Comparison of ENCODE assay signal across 30 cellular contexts in genomic region chr6:43742285-43742684, GRCh38. TPM values are rescaled to one million over a fixed set of nuclear protein-coding genes. Genes with fewer than 3 reads are reported as not detected.
A peak's percentile ranks its signal among the peaks of the same experiment; 100 is the strongest.
DNase-seq lines count a peak whose midpoint lies in the region; ATAC-seq and TF ChIP-seq lines count a peak whose summit lies in the region.
"Had no signal": no experiment of that assay in that cellular context is flagged by ENCODE, and none has a peak within 500 bp of the region (broad histone marks: within the 10 kb centered on the region; RNA-seq: fewer than 3 reads in every experiment).

No MANE protein-coding gene starts in this region.

- H3K4me3 ChIP-seq in spleen: no peak overlapping the region
- H3K4me3 ChIP-seq: breast epithelium, esophagus muscularis mucosa, heart right ventricle, lower lobe of right lung, Peyer's patch, right lobe of liver, SJSA1, testis had no signal

- WGBS in spleen, 5 donors: 87 to 97% (median 91%) methylated on average over 3 of the region's 3 CpGs

- H3K27me3 ChIP-seq in spleen (replicated peaks in 1 of 7): peaks cover 0 to 5% (median 0%) of the 10 kb centered on the region in 7 donors
- H3K27me3 ChIP-seq: breast epithelium, esophagus muscularis mucosa, foreskin keratinocyte, heart right ventricle, Peyer's patch, right lobe of liver, SJSA1, testis had no signal

- no peaks in the 10 kb centered on the region for H3K9me3 ChIP-seq in spleen
- H3K9me3 ChIP-seq: breast epithelium, esophagus muscularis mucosa, heart right ventricle, lower lobe of right lung, Peyer's patch, right lobe of liver, SJSA1, testis had no signal

- TF ChIP-seq POLR2A in spleen (IDR thresholded peaks at IDR 0.05): no peak

- intact Hi-C loops in spleen (cut with DNase I; ENCODE audit: low total_unique reads): no loop called here

- peak; percentile 23 for DNase-seq in NCI-H146 (lab: John Stamatoyannopoulos, UW)
- DNase-seq in NCI-H146 treated with DMSO at 0.1 percent for 48 hours (lab: John Stamatoyannopoulos, UW; ENCODE audit: unreplicated experiment): no peak
- DNase-seq in islet precursor cell: peak; percentile 43
- DNase-seq in spleen: peak; percentile 23
- DNase-seq: activated CD4-positive, alpha-beta T cell treated with anti-CD3 and anti-CD28 coated beads for 4 hours; activated naive CD4-positive, alpha-beta T cell treated with Interleukin-2 at 50 U/mL for 16 hours; activated T-cell treated with anti-CD3 and anti-CD28 coated beads, Interleukin-2, amount 50 U/mL, for 4 hours; amygdala; CD4-positive, CD25-positive, alpha-beta regulatory T cell; effector memory CD8-positive, alpha-beta T cell; foreskin keratinocyte; heart right ventricle; kidney glomerular epithelial cell; lower lobe of right lung; NCI-H1694 treated with DMSO at 0.1 percent for 48 hours; NCI-H524 treated with DMSO at 0.1 percent for 48 hours; stimulated activated CD4-positive, alpha-beta T cell treated with anti-CD3 and anti-CD28 coated beads, Interleukin-4, amount 100 ng/mL, for 4 hours; stimulated activated naive CD4-positive, alpha-beta T cell; testis had no signal

- ATAC-seq in GM18873 (IDR thresholded peaks at IDR 0.05; ENCODE audit: low FRiP score, unreplicated experiment) (no peak), HG03039 (IDR thresholded peaks at IDR 0.05; ENCODE audit: unreplicated experiment) (no peak), GM19467 (IDR thresholded peaks at IDR 0.05; ENCODE audit: unreplicated experiment) (no peak)
- ATAC-seq: activated T-cell treated with anti-CD3 and anti-CD28 coated beads, Interleukin-2, amount 50 U/mL, for 4 hours; effector memory CD8-positive, alpha-beta T cell; foreskin keratinocyte; heart right ventricle; right lobe of liver had no signal

- TF ChIP-seq CTCF in VCaP (conservative IDR thresholded peaks at IDR 0.05): no peak
- TF ChIP-seq CTCF in spleen (IDR thresholded peaks at IDR 0.05 in 8 of 11, conservative IDR thresholded peaks at IDR 0.05 in 3 of 11): no peak

- H3K27ac ChIP-seq in VCaP (peak overlapping the region; percentile 3; the same call in 1 of the 2 replicates), spleen (peak overlapping the region in 3 of 8 donors; percentile 24 to 70 (median 66))
- H3K27ac ChIP-seq: 22Rv1, esophagus muscularis mucosa, foreskin keratinocyte, heart right ventricle, lower lobe of right lung, parathyroid adenoma, Peyer's patch, right lobe of liver, SJSA1, testis had no signal

- no peaks in the 10 kb centered on the region for H3K36me3 ChIP-seq in spleen
- H3K36me3 ChIP-seq: breast epithelium, esophagus muscularis mucosa, heart right ventricle, lower lobe of right lung, Peyer's patch, right lobe of liver, SJSA1 had no signal

- peaks cover 0 to 10% (median 3%) of the 10 kb centered on the region in 6 donors for H3K4me1 ChIP-seq in spleen
- H3K4me1 ChIP-seq: breast epithelium, lower lobe of right lung, right lobe of liver, SJSA1, testis had no signal

RNA-seq across cellular contexts. Expression of gene VEGFA, which starts 27.7 kb away (rescaled TPM):
- 100 to 1,000 TPM; 112 to 486 (median 203) TPM for total RNA-seq in spleen
- polyA plus RNA-seq in spleen: 10 to 100 TPM; 31.0 to 56.6 (median 36.0) TPM

RNA-seq across cellular contexts. Expression of gene MRPS18A, which starts 54.7 kb away (rescaled TPM):
- 10 to 100 TPM; 29.8 to 37.6 (median 30.9) TPM for total RNA-seq in spleen
- polyA plus RNA-seq in spleen: 10 to 100 TPM; 28.0 to 48.6 (median 34.3) TPM
